19 cellular contexts compared by ENCODE assay signal in the genomic region with DNA sequence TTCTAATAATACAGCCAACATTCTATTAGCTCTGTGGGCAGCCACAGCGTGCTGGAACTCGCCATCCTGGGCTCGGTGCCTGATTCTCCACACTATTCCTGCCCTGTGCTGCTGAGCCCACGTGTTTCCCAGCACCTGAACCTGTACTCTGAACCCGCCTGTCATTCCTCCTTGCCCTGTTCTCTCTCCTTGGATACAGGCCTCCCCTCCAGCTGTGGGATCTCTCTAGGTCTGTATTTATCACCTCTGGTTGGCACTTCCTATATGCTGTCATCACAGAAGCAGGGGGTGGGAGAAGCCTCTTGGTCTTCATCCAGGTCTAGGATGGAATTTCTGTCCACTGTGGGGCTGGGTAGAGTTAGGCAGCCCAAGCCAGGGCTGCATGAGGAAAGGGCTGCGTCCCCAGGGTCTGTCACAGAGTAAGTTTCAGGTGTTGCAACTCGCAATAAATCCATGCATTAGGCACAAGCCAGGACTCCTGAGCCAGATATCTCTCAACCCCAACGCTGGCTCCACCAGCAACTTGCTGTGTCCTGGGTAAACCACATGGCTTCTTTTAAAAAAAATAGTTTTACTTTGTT. TPM values are rescaled to one million over a fixed set of nuclear protein-coding genes. Genes with fewer than 3 reads are reported as not detected.
DNase-seq lines count a peak whose midpoint lies in the region; ATAC-seq, FAIRE-seq and TF ChIP-seq lines count a peak whose summit lies in the region.
"Had no signal": no experiment of that assay in that cellular context is flagged by ENCODE, and none has a peak within 500 bp of the region (broad histone marks: within the 10 kb centered on the region; RNA-seq: fewer than 3 reads in every experiment).

No MANE protein-coding gene starts in this region.

- H3K4me3 Mint-ChIP-seq in naive B cell (peak overlapping the region in 7 of 8 donors; percentile 36 to 86 (median 68)), immature natural killer cell (peak overlapping the region in 2 of 5 donors; percentile 30 to 64)
- H3K4me3 Mint-ChIP-seq in effector memory CD8-positive, alpha-beta T cell = peak overlapping the region in 1 of 2 donors; percentile 15
- H3K4me3 Mint-ChIP-seq: CD14-positive monocyte; stimulated activated naive CD8-positive, alpha-beta T cell treated with anti-CD3 and anti-CD28 coated beads, Interleukin-15, Interleukin-2, amounts not matched to agents 100 ng/mL and 50 ng/mL, for 24 hours had no signal

- H3K9me3 Mint-ChIP-seq in naive B cell = peaks cover 0 to 5% (median 0%) of the 10 kb centered on the region in 7 donors
- H3K9me3 Mint-ChIP-seq in immature natural killer cell = peaks cover 0 to 2% (median 0%) of the 10 kb centered on the region in 6 donors
- no peaks in the 10 kb centered on the region for H3K9me3 Mint-ChIP-seq in effector memory CD8-positive, alpha-beta T cell
- H3K9me3 Mint-ChIP-seq: stimulated activated naive CD8-positive, alpha-beta T cell treated with anti-CD3 and anti-CD28 coated beads, Interleukin-15, Interleukin-2, amounts not matched to agents 100 ng/mL and 50 ng/mL, for 24 hours had no signal

- H3K4me2 ChIP-seq in BLaER1 treated with 17β-estradiol and CSF1 and Interleukin-3, amounts not matched to agents 10 nM and 100 nM = peak overlapping the region; percentile 52 to 69 (median 60)
- H3K4me2 ChIP-seq in PC-3 (ENCODE audit: low read length) = no peak overlapping the region

- CTCF ChIA-PET in PC-3 (lab: Charles Lee) = no interaction called here

- no peak overlapping the region for H3K9ac ChIP-seq in BLaER1 treated with 17β-estradiol and CSF1 and Interleukin-3, amounts not matched to agents 10 nM and 100 nM
- no peak overlapping the region for H3K9ac ChIP-seq in PC-3 (ENCODE audit: low read length)

- H4K20me1 ChIP-seq in BLaER1 treated with 17β-estradiol and CSF1 and Interleukin-3, amounts not matched to agents 10 nM and 100 nM = no peaks in the 10 kb centered on the region
- no peaks in the 10 kb centered on the region for H4K20me1 ChIP-seq in PC-3 (ENCODE audit: low read length)

- peaks cover 0 to 4% (median 0%) of the 10 kb centered on the region in 11 experiments; a peak in 5 of 22 replicates for H3K36me3 ChIP-seq in BLaER1 treated with 17β-estradiol and CSF1 and Interleukin-3, amounts not matched to agents 10 nM and 100 nM
- no peaks in the 10 kb centered on the region for H3K36me3 ChIP-seq in bronchial epithelial cell (ENCODE audit: control insufficient read depth, insufficient read depth, low read length)
- no peaks in the 10 kb centered on the region for H3K36me3 ChIP-seq in PC-3 (ENCODE audit: low read depth, low read length)

- H3K4me1 ChIP-seq in BLaER1 treated with 17β-estradiol and CSF1 and Interleukin-3, amounts not matched to agents 10 nM and 100 nM = peaks cover 28 to 51% (median 38%) of the 10 kb centered on the region in 10 experiments
- H3K4me1 ChIP-seq in PC-3 (ENCODE audit: insufficient read depth, low read length) = no peaks in the 10 kb centered on the region

- DNase-seq in HPDE6-E6E7 (ENCODE audit: extremely low spot score) = peak; percentile 85
- DNase-seq in bronchial epithelial cell (ENCODE audit: low read depth) = peak; percentile 93
- no peak for DNase-seq in naive B cell
- DNase-seq in activated CD8-positive, alpha-beta memory T cell treated with anti-CD3 and anti-CD28 coated beads, Interleukin-2, amount 50 U/mL, for 48 hours = no peak
- DNase-seq in immature natural killer cell = no peak
- DNase-seq in PC-3 = no peak
- DNase-seq in effector memory CD8-positive, alpha-beta T cell = no peak
- DNase-seq: activated CD4-positive, alpha-beta T cell treated with anti-CD3 and anti-CD28 coated beads for 1 hour; activated CD8-positive, alpha-beta memory T cell treated with anti-CD3 and anti-CD28 coated beads, Interleukin-2, amount 50 U/mL, for 4 hours; activated naive CD4-positive, alpha-beta T cell treated with anti-CD3 and anti-CD28 coated beads, Interleukin-2, amount 50 U/mL, for 16 hours; mesendoderm; NCI-H1436 treated with DMSO at 0.1 percent for 48 hours; NCI-H748 treated with DMSO at 0.1 percent for 48 hours; RPMI8226; T-helper 1 cell had no signal

- no peaks in the 10 kb centered on the region for H3K79me2 ChIP-seq in PC-3 (ENCODE audit: low read length)

- BruUV-seq in PC-3 (replicated peaks; lab: Mats Ljungman, UMichigan) = no TSS peak

- H3K9me3 ChIP-seq in BLaER1 treated with 17β-estradiol and CSF1 and Interleukin-3, amounts not matched to agents 10 nM and 100 nM (replicated peaks in 1 of 11) = peaks cover 10 to 18% (median 12%) of the 10 kb centered on the region in 11 experiments
- no peaks in the 10 kb centered on the region for H3K9me3 ChIP-seq in PC-3 (ENCODE audit: low read length)

- H3K36me3 Mint-ChIP-seq in naive B cell = no peaks in the 10 kb centered on the region
- H3K36me3 Mint-ChIP-seq in immature natural killer cell = peaks cover under 1 to 16% (median 3%) of the 10 kb centered on the region in 3 donors
- H3K36me3 Mint-ChIP-seq in effector memory CD8-positive, alpha-beta T cell (ENCODE audit: insufficient read depth) = no peaks in the 10 kb centered on the region

- no peak overlapping the region; a peak in 1 of 20 replicates for H3K4me3 ChIP-seq in BLaER1 treated with 17β-estradiol and CSF1 and Interleukin-3, amounts not matched to agents 10 nM and 100 nM
- H3K4me3 ChIP-seq in bronchial epithelial cell (ENCODE audit: low read depth, low read length) = no peak overlapping the region
- H3K4me3 ChIP-seq in PC-3 (ENCODE audit: low read length) = no peak overlapping the region

- TF ChIP-seq CTCF in bronchial epithelial cell (IDR thresholded peaks at IDR 0.05; ENCODE audit: insufficient read depth, low read length, severe bottlenecking) (no peak), PC-3 (conservative IDR thresholded peaks at IDR 0.05; ENCODE audit: low read depth, low read length) (no peak)

- H3K27me3 ChIP-seq in BLaER1 treated with 17β-estradiol and CSF1 and Interleukin-3, amounts not matched to agents 10 nM and 100 nM = no peaks in the 10 kb centered on the region
- no peaks in the 10 kb centered on the region for H3K27me3 ChIP-seq in bronchial epithelial cell (ENCODE audit: control insufficient read depth, insufficient read depth, low read length)
- H3K27me3 ChIP-seq in PC-3 (ENCODE audit: low read length) = 0 out of 2 replicates have a peak, but pooled peaks cover 13% of the 10 kb centered on the region

- H3K9me2 ChIP-seq in PC-3 (replicated peaks; ENCODE audit: low read length) = no peaks in the 10 kb centered on the region

- no peaks in the 10 kb centered on the region for H3K27me3 Mint-ChIP-seq in naive B cell
- no peaks in the 10 kb centered on the region for H3K27me3 Mint-ChIP-seq in immature natural killer cell (ENCODE audit: low read depth in 3 of 3)
- no peaks in the 10 kb centered on the region for H3K27me3 Mint-ChIP-seq in effector memory CD8-positive, alpha-beta T cell
- H3K27me3 Mint-ChIP-seq: stimulated activated naive CD8-positive, alpha-beta T cell treated with anti-CD3 and anti-CD28 coated beads, Interleukin-15, Interleukin-2, amounts not matched to agents 100 ng/mL and 50 ng/mL, for 24 hours had no signal

- H3F3A ChIP-seq in PC-3 (ENCODE audit: low read length, unreplicated experiment) = no peaks in the 10 kb centered on the region

- intact Hi-C loops in PC-3 (cut with micrococcal nuclease) = no loop called here

- peak overlapping the region in 7 of 11 experiments; percentile 11 to 37 (median 23); a peak in 5 of 22 replicates for H3K27ac ChIP-seq in BLaER1 treated with 17β-estradiol and CSF1 and Interleukin-3, amounts not matched to agents 10 nM and 100 nM
- no peak overlapping the region for H3K27ac ChIP-seq in PC-3 (ENCODE audit: low read length)

- FAIRE-seq in bronchial epithelial cell (lab: Jason Lieb, UNC) = peak; percentile 85
- FAIRE-seq: H54 had no signal

- peaks cover 36 to 57% (median 55%) of the 10 kb centered on the region in 3 donors for H3K4me1 Mint-ChIP-seq in naive B cell
- peaks cover 17 to 18% of the 10 kb centered on the region in 2 donors for H3K4me1 Mint-ChIP-seq in immature natural killer cell
- H3K4me1 Mint-ChIP-seq in effector memory CD8-positive, alpha-beta T cell (ENCODE audit: low read depth in 2 of 2) = peaks cover 5 to 10% of the 10 kb centered on the region in 2 donors

- POLR2A ChIA-PET in PC-3 (lab: Charles Lee; ENCODE audit: unreplicated experiment) = no interaction called here

- ATAC-seq in naive B cell (ENCODE audit: low read depth in 2 of 2) (no peak), PC-3 (no peak)
- no peak for ATAC-seq in effector memory CD8-positive, alpha-beta T cell (replicated peaks)

- H3K27ac Mint-ChIP-seq in naive B cell = peak overlapping the region; percentile 5 to 96 (median 87)
- peak overlapping the region in 3 of 6 donors; percentile 51 to 77 (median 62) for H3K27ac Mint-ChIP-seq in immature natural killer cell
- H3K27ac Mint-ChIP-seq in effector memory CD8-positive, alpha-beta T cell = peak overlapping the region in 1 of 2 donors; percentile 55
- H3K27ac Mint-ChIP-seq: stimulated activated naive CD8-positive, alpha-beta T cell treated with anti-CD3 and anti-CD28 coated beads, Interleukin-15, Interleukin-2, amounts not matched to agents 100 ng/mL and 50 ng/mL, for 24 hours had no signal

- no peak overlapping the region for H2AFZ ChIP-seq in PC-3 (ENCODE audit: low read length)

RNA-seq across cellular contexts. Expression of a gene that starts 56.0 kb away (rescaled TPM):
- total RNA-seq in bronchial epithelial cell (1.4 and 2.6 TPM in 2 replicates), PC-3 (2014; rRNA removed) (0.17 and 0.95 TPM in 2 replicates)
- polyA plus RNA-seq in naive B cell (ENCODE audit: low read depth in 6 of 6) (10 to 100 TPM in 1 of 6 donors, 1 to 10 TPM in 5; 1.9 to 10.0 (median 4.8) TPM), immature natural killer cell (1 to 10 TPM in 2 of 3 donors, not detected in 1; 1.9 to 5.4 TPM)

Comparison
In these comparisons a context has a peak if more than half of its experiments do, and no peak if none do; other contexts are left out.
1. DNase-seq: peak in HPDE6-E6E7 (single experiment) and bronchial epithelial cell (single experiment); none in naive B cell (single experiment), activated CD8-positive, alpha-beta memory T cell treated with anti-CD3 and anti-CD28 coated beads, Interleukin-2, amount 50 U/mL, for 48 hours (single experiment), immature natural killer cell (0 of 3), PC-3 (single experiment) and effector memory CD8-positive, alpha-beta T cell (0 of 3).